In the genomic region with DNA sequence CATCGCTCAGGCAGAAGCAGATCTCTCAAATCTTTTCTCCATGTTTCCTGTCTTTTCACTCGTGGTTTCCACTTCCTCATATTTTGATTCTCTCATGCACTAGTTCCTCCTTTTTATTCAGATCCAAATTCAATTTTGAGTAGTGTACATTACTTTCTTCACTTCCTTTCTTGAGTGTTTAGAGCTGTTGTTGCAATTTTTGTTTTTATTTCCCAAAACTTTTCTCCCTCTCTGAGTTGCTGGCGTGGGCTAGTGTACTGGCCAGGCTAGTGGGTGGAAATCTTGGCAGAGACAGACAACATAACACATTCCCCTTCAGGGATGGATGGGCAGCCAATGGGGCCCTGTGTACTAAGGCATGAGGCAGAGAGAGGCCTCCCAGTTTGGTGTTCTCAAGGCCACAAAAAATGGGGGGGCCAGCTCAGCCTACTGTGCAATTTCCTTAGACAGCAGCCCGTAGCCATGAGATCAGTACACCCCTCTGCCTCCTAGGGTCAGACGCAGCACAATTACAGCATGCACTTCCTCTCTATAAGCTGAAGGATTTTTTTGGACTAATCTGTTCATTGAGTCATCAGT, we compare ENCODE assay signal across 9 cellular contexts.
DNase-seq lines count a peak whose midpoint lies in the region; ATAC-seq and TF ChIP-seq lines count a peak whose summit lies in the region.
"Had no signal": no experiment of that assay in that cellular context is flagged by ENCODE, and none has a peak within 500 bp of the region (broad histone marks: within the 10 kb centered on the region; RNA-seq: fewer than 3 reads in every experiment).

No MANE protein-coding gene starts in this region.

- TF ChIP-seq CTCF in upper lobe of right lung (IDR thresholded peaks at IDR 0.05): no peak
- no peak for TF ChIP-seq CTCF in BE2C (IDR thresholded peaks at IDR 0.05; ENCODE audit: low read depth, low read length)

- H3K9me3 Mint-ChIP-seq in activated CD8-positive, alpha-beta memory T cell treated with anti-CD3 and anti-CD28 coated beads, Interleukin-2, amount 10 ng/mL, durations not matched to agents 7 days and 5 days (ENCODE audit: low read depth): no peaks in the 10 kb centered on the region

- CTCF ChIA-PET in activated CD8-positive, alpha-beta memory T cell treated with anti-CD3 and anti-CD28 coated beads, Interleukin-2, amount 10 ng/mL, durations not matched to agents 7 days and 5 days (lab: Charles Lee): no interaction called here

- no peak overlapping the region for H3K27ac Mint-ChIP-seq in activated CD8-positive, alpha-beta memory T cell treated with anti-CD3 and anti-CD28 coated beads, Interleukin-2, amount 10 ng/mL, durations not matched to agents 7 days and 5 days

- H3K4me1 ChIP-seq in upper lobe of right lung (peaks cover 11% of the 10 kb centered on the region), BE2C (no peaks in the 10 kb centered on the region)

- H3K27me3 Mint-ChIP-seq in activated CD8-positive, alpha-beta memory T cell treated with anti-CD3 and anti-CD28 coated beads, Interleukin-2, amount 10 ng/mL, durations not matched to agents 7 days and 5 days: no peaks in the 10 kb centered on the region

- no peaks in the 10 kb centered on the region for H3K9me3 ChIP-seq in upper lobe of right lung
- no peaks in the 10 kb centered on the region; the same call in 1 of the 2 replicates for H3K9me3 ChIP-seq in BE2C

- DNase-seq in NOMO-1 (lab: John Stamatoyannopoulos, UW; ENCODE audit: unreplicated experiment in 2 of 2): peak; percentile 91 to 93
- peak; percentile 53 for DNase-seq in dermis blood vessel endothelial cell
- DNase-seq in mucosa of gallbladder (ENCODE audit: low spot score): peak; percentile 66
- peak; percentile 79 for DNase-seq in upper lobe of right lung
- no peak for DNase-seq in BE2C
- DNase-seq in activated CD8-positive, alpha-beta memory T cell treated with anti-CD3 and anti-CD28 coated beads, Interleukin-2, amount 10 ng/mL, durations not matched to agents 7 days and 5 days: no peak
- DNase-seq: activated gamma-delta T cell treated with Interleukin-2 at 50 U/mL for 16 hours, SHP77 had no signal

- H3K27me3 ChIP-seq in upper lobe of right lung (no peaks in the 10 kb centered on the region), BE2C (no peaks in the 10 kb centered on the region)

- ATAC-seq in upper lobe of right lung: peak; percentile 95
- no peak for ATAC-seq in activated CD8-positive, alpha-beta memory T cell treated with anti-CD3 and anti-CD28 coated beads, Interleukin-2, amount 10 ng/mL, durations not matched to agents 7 days and 5 days
- ATAC-seq in HG02571 (IDR thresholded peaks at IDR 0.05; ENCODE audit: unreplicated experiment): no peak

- intact Hi-C loops in upper lobe of right lung (cut with DNase I): no loop called here

- H3K4me3 Mint-ChIP-seq in activated CD8-positive, alpha-beta memory T cell treated with anti-CD3 and anti-CD28 coated beads, Interleukin-2, amount 10 ng/mL, durations not matched to agents 7 days and 5 days: no peak overlapping the region

- no peaks in the 10 kb centered on the region for H3K36me3 Mint-ChIP-seq in activated CD8-positive, alpha-beta memory T cell treated with anti-CD3 and anti-CD28 coated beads, Interleukin-2, amount 10 ng/mL, durations not matched to agents 7 days and 5 days

- H3K4me1 Mint-ChIP-seq in activated CD8-positive, alpha-beta memory T cell treated with anti-CD3 and anti-CD28 coated beads, Interleukin-2, amount 10 ng/mL, durations not matched to agents 7 days and 5 days: no peaks in the 10 kb centered on the region

- H3K27ac ChIP-seq in upper lobe of right lung: peak overlapping the region; percentile 78

- no peak overlapping the region for H3K4me3 ChIP-seq in upper lobe of right lung
- no peak overlapping the region for H3K4me3 ChIP-seq in BE2C (ENCODE audit: low read depth, low read length)

- H3K36me3 ChIP-seq in upper lobe of right lung (no peaks in the 10 kb centered on the region), BE2C (no peaks in the 10 kb centered on the region)

Comparison
In these comparisons a context has a peak if more than half of its experiments do, and no peak if none do; other contexts are left out.
1. DNase-seq: peak in NOMO-1 (2 of 2), dermis blood vessel endothelial cell (single experiment), mucosa of gallbladder (single experiment) and upper lobe of right lung (single experiment); none in BE2C (single experiment) and activated CD8-positive, alpha-beta memory T cell treated with anti-CD3 and anti-CD28 coated beads, Interleukin-2, amount 10 ng/mL, durations not matched to agents 7 days and 5 days (single experiment).